ENCODE assay signal across 9 cellular contexts in genomic region chr19:10421240-10421948, GRCh38. TPM values are rescaled to one million over a fixed set of nuclear protein-coding genes. Genes with fewer than 3 reads are reported as not detected.
A peak's percentile ranks its signal among the peaks of the same experiment; 100 is the strongest.
DNase-seq lines count a peak whose midpoint lies in the region; ATAC-seq and TF ChIP-seq lines count a peak whose summit lies in the region.
"Had no signal": no experiment of that assay in that cellular context is flagged by ENCODE, and none has a peak within 500 bp of the region (broad histone marks: within the 10 kb centered on the region; RNA-seq: fewer than 3 reads in every experiment).

No MANE protein-coding gene starts in this region.

- POLR2A ChIA-PET in CD8-positive, alpha-beta memory T cell (lab: Charles Lee): interaction anchor here (0.7 to 1.1 kb wide), 2 partner anchors 9 to 14 kb away, joined by 4 read pairs; no protein-coding TSS in a partner anchor
- POLR2A ChIA-PET in activated CD4-positive, alpha-beta memory T cell treated with anti-CD3 and anti-CD28 coated beads, Interleukin-2, amount 10 ng/mL, durations not matched to agents 7 days and 5 days (lab: Charles Lee): interaction anchor here (0.6 to 27.4 kb wide), 5 partner anchors 3 to 151 kb away, joined by 3 to 780 read pairs (median 5); partner anchors contain the start of genes CDC37 and PDE4A
- POLR2A ChIA-PET in naive thymus-derived CD8-positive, alpha-beta T cell (lab: Charles Lee): interaction anchor here (1.2 to 2.1 kb wide), 4 partner anchors 8 to 22 kb away, joined by 3 to 12 read pairs (median 6); no protein-coding TSS in a partner anchor

- H3K4me1 ChIP-seq in CD8-positive, alpha-beta memory T cell (ENCODE audit: insufficient read depth, low read length): peaks cover 79% of the 10 kb centered on the region

- peak overlapping the region in 6 of 8 donors; percentile 35 to 85 (median 78) for H3K27ac Mint-ChIP-seq in CD8-positive, alpha-beta memory T cell
- H3K27ac Mint-ChIP-seq in HFFc6: no peak overlapping the region
- peak overlapping the region; percentile 76 for H3K27ac Mint-ChIP-seq in activated CD4-positive, alpha-beta memory T cell treated with anti-CD3 and anti-CD28 coated beads, Interleukin-2, amount 10 ng/mL, durations not matched to agents 7 days and 5 days
- H3K27ac Mint-ChIP-seq in naive thymus-derived CD8-positive, alpha-beta T cell: peak overlapping the region in 9 of 10 donors; percentile 33 to 87 (median 70)

- peak overlapping the region; percentile 34 for H3K4me3 ChIP-seq in CD8-positive, alpha-beta memory T cell (ENCODE audit: low read length)

- peaks cover 55% of the 10 kb centered on the region for H3K27me3 ChIP-seq in CD8-positive, alpha-beta memory T cell (ENCODE audit: insufficient read depth, low read length, poor library complexity, severe bottlenecking)

- peak; percentile 41 for TF ChIP-seq CTCF in HFFc6 (IDR thresholded peaks at IDR 0.05)

- H3K4me1 Mint-ChIP-seq in CD8-positive, alpha-beta memory T cell: peaks cover 56 to 82% (median 64%) of the 10 kb centered on the region in 3 donors
- peaks cover 48% of the 10 kb centered on the region for H3K4me1 Mint-ChIP-seq in HFFc6 (ENCODE audit: low read depth)
- H3K4me1 Mint-ChIP-seq in activated CD4-positive, alpha-beta memory T cell treated with anti-CD3 and anti-CD28 coated beads, Interleukin-2, amount 10 ng/mL, durations not matched to agents 7 days and 5 days: peaks cover 85% of the 10 kb centered on the region
- H3K4me1 Mint-ChIP-seq in naive thymus-derived CD8-positive, alpha-beta T cell: peaks cover 29 to 76% (median 61%) of the 10 kb centered on the region in 4 donors

- peak overlapping the region; percentile 52 to 73 (median 61) for H3K4me3 Mint-ChIP-seq in CD8-positive, alpha-beta memory T cell
- peak overlapping the region; percentile 64 for H3K4me3 Mint-ChIP-seq in HFFc6
- H3K4me3 Mint-ChIP-seq in activated CD4-positive, alpha-beta memory T cell treated with anti-CD3 and anti-CD28 coated beads, Interleukin-2, amount 10 ng/mL, durations not matched to agents 7 days and 5 days: peak overlapping the region; percentile 81
- H3K4me3 Mint-ChIP-seq in naive thymus-derived CD8-positive, alpha-beta T cell: peak overlapping the region in 9 of 10 donors; percentile 47 to 74 (median 62)

- peaks cover 0 to 1% (median 0%) of the 10 kb centered on the region in 3 donors for H3K36me3 Mint-ChIP-seq in CD8-positive, alpha-beta memory T cell
- H3K36me3 Mint-ChIP-seq in HFFc6 (ENCODE audit: low read depth): no peaks in the 10 kb centered on the region
- peaks cover 31% of the 10 kb centered on the region for H3K36me3 Mint-ChIP-seq in activated CD4-positive, alpha-beta memory T cell treated with anti-CD3 and anti-CD28 coated beads, Interleukin-2, amount 10 ng/mL, durations not matched to agents 7 days and 5 days (ENCODE audit: low read depth)
- H3K36me3 Mint-ChIP-seq in naive thymus-derived CD8-positive, alpha-beta T cell: peaks cover 0 to 5% (median 4%) of the 10 kb centered on the region in 3 donors

- peak overlapping the region; percentile 27 for H3K27ac ChIP-seq in CD8-positive, alpha-beta memory T cell (ENCODE audit: low read depth, low read length)

- no peak for ATAC-seq in naive thymus-derived CD8-positive, alpha-beta T cell
- ATAC-seq in GM18873 (IDR thresholded peaks at IDR 0.05; ENCODE audit: low FRiP score, unreplicated experiment): no peak

- no peak for DNase-seq in CD8-positive, alpha-beta memory T cell
- DNase-seq in HFFc6 (no peak), AG20443 (ENCODE audit: low spot score) (no peak), cerebellum (ENCODE audit: low spot score) (no peak), NCI-H226 (no peak)
- DNase-seq in activated CD4-positive, alpha-beta memory T cell treated with anti-CD3 and anti-CD28 coated beads, Interleukin-2, amount 10 ng/mL, durations not matched to agents 7 days and 5 days: peak; percentile 61
- DNase-seq in naive thymus-derived CD8-positive, alpha-beta T cell: no peak
- DNase-seq: occipital lobe had no signal

- peaks cover 41 to 43% of the 10 kb centered on the region in 2 donors for H3K27me3 Mint-ChIP-seq in CD8-positive, alpha-beta memory T cell
- H3K27me3 Mint-ChIP-seq in HFFc6 (ENCODE audit: insufficient read depth): peaks cover 10% of the 10 kb centered on the region
- peaks cover 27% of the 10 kb centered on the region for H3K27me3 Mint-ChIP-seq in activated CD4-positive, alpha-beta memory T cell treated with anti-CD3 and anti-CD28 coated beads, Interleukin-2, amount 10 ng/mL, durations not matched to agents 7 days and 5 days
- H3K27me3 Mint-ChIP-seq in naive thymus-derived CD8-positive, alpha-beta T cell: peaks cover 33 to 69% (median 48%) of the 10 kb centered on the region in 5 donors

- H3K36me3 ChIP-seq in CD8-positive, alpha-beta memory T cell (ENCODE audit: insufficient read depth, low read length): no peaks in the 10 kb centered on the region

- CTCF ChIA-PET in CD8-positive, alpha-beta memory T cell (lab: Charles Lee): interaction anchor here (0.6 to 29.2 kb wide), 4 partner anchors 3 to 57 kb away, joined by 3 to 788 read pairs (median 396); partner anchors contain the start of genes CDC37 and PDE4A
- CTCF ChIA-PET in activated CD4-positive, alpha-beta memory T cell treated with anti-CD3 and anti-CD28 coated beads, Interleukin-2, amount 10 ng/mL, durations not matched to agents 7 days and 5 days (lab: Charles Lee): interaction anchor here (0.5 to 22.3 kb wide), 9 partner anchors 9 to 162 kb away, joined by 3 to 707 read pairs (median 3); partner anchors contain the start of genes CDC37, ICAM1 and ICAM4

- no peaks in the 10 kb centered on the region for H3K9me3 ChIP-seq in CD8-positive, alpha-beta memory T cell (ENCODE audit: low read length)

- no peaks in the 10 kb centered on the region for H3K9me3 Mint-ChIP-seq in CD8-positive, alpha-beta memory T cell
- no peaks in the 10 kb centered on the region for H3K9me3 Mint-ChIP-seq in HFFc6
- H3K9me3 Mint-ChIP-seq in activated CD4-positive, alpha-beta memory T cell treated with anti-CD3 and anti-CD28 coated beads, Interleukin-2, amount 10 ng/mL, durations not matched to agents 7 days and 5 days: no peaks in the 10 kb centered on the region
- peaks cover 0 to 3% (median 0%) of the 10 kb centered on the region in 9 donors for H3K9me3 Mint-ChIP-seq in naive thymus-derived CD8-positive, alpha-beta T cell

RNA-seq across cellular contexts. Expression of gene PDE4A, which starts 1.1 kb away (rescaled TPM):
- total RNA-seq in CD8-positive, alpha-beta memory T cell: 10 to 100 TPM; 21.6 to 22.2 TPM
- 7.5 TPM for polyA plus RNA-seq in CD8-positive, alpha-beta memory T cell
- 10 to 100 TPM; 10.1 to 18.9 (median 10.8) TPM for total RNA-seq in HFFc6 (2021; fragmentation: NEBNext Ultra II Directional; extraction: Animal tissue kit (Norgen Biotek cat#: 25700))
- total RNA-seq in activated CD4-positive, alpha-beta memory T cell treated with anti-CD3 and anti-CD28 coated beads, Interleukin-2, amount 10 ng/mL, durations not matched to agents 7 days and 5 days: 10 to 100 TPM; 56.2 to 58.1 TPM
- total RNA-seq in naive thymus-derived CD8-positive, alpha-beta T cell: under 1 TPM; 0.88 to 0.99 TPM
- 1 to 10 TPM in 2 of 3 donors, under 1 TPM in 1; 0.33 to 2.5 (median 1.9) TPM for polyA plus RNA-seq in naive thymus-derived CD8-positive, alpha-beta T cell
- 3.3 TPM for total RNA-seq in cerebellum

RNA-seq across cellular contexts. Expression of gene CDC37, which starts 18.1 kb away (rescaled TPM):
- 100 to 1,000 TPM; 273 to 277 TPM for total RNA-seq in CD8-positive, alpha-beta memory T cell
- 100 TPM for polyA plus RNA-seq in CD8-positive, alpha-beta memory T cell
- 100 to 1,000 TPM; 222 to 280 (median 250) TPM for total RNA-seq in HFFc6 (2021; fragmentation: NEBNext Ultra II Directional; extraction: Animal tissue kit (Norgen Biotek cat#: 25700))
- 100 to 1,000 TPM; 239 to 244 TPM for total RNA-seq in activated CD4-positive, alpha-beta memory T cell treated with anti-CD3 and anti-CD28 coated beads, Interleukin-2, amount 10 ng/mL, durations not matched to agents 7 days and 5 days
- 100 to 1,000 TPM; 155 to 158 TPM for total RNA-seq in naive thymus-derived CD8-positive, alpha-beta T cell
- polyA plus RNA-seq in naive thymus-derived CD8-positive, alpha-beta T cell: 10 to 100 TPM; 63.2 to 81.1 (median 65.6) TPM
- 41.6 TPM for total RNA-seq in cerebellum

RNA-seq across cellular contexts. Expression of gene TYK2, which starts 41.0 kb away (rescaled TPM):
- 100 to 1,000 TPM; 210 to 212 TPM for total RNA-seq in CD8-positive, alpha-beta memory T cell
- polyA plus RNA-seq in CD8-positive, alpha-beta memory T cell: 74.4 TPM
- total RNA-seq in HFFc6 (2021; fragmentation: NEBNext Ultra II Directional; extraction: Animal tissue kit (Norgen Biotek cat#: 25700)): 10 to 100 TPM; 67.9 to 82.3 (median 78.5) TPM
- 100 to 1,000 TPM; 226 to 243 TPM for total RNA-seq in activated CD4-positive, alpha-beta memory T cell treated with anti-CD3 and anti-CD28 coated beads, Interleukin-2, amount 10 ng/mL, durations not matched to agents 7 days and 5 days
- 100 to 1,000 TPM; 313 to 319 TPM for total RNA-seq in naive thymus-derived CD8-positive, alpha-beta T cell
- 10 to 100 TPM; 33.4 to 50.3 (median 43.9) TPM for polyA plus RNA-seq in naive thymus-derived CD8-positive, alpha-beta T cell
- 42.8 TPM for total RNA-seq in cerebellum
